In genomic region chr15:63277044-63277892, GRCh38 we compare ENCODE assay signal across 8 cellular contexts. TPM values are rescaled to one million over a fixed set of nuclear protein-coding genes. Genes with fewer than 3 reads are reported as not detected.
DNase-seq lines count a peak whose midpoint lies in the region; ATAC-seq and TF ChIP-seq lines count a peak whose summit lies in the region.

Gene APH1B, plus strand, starts transcription at chr15:63277605. Its CDS starts 19 bp downstream, at chr15:63277624.

- peak within 1 kb of the TSS; percentile 74 for H3K4me3 ChIP-seq in AG04449 (ENCODE audit: low read depth, low read length)

- intact Hi-C loops in activated CD8-positive, alpha-beta T cell treated with anti-CD3 and anti-CD28 coated beads for 36 hours (cut with micrococcal nuclease): loop anchor here (5.0 to 10.0 kb wide), 2 partner anchors 85 to 122 kb away; partner anchors contain the start of gene RPS27L

- DNase-seq in AG04449 (ENCODE audit: low read depth, low spot score) (no peak), NCI-H748 treated with DMSO at 0.1 percent for 48 hours (lab: John Stamatoyannopoulos, UW) (peak; percentile 56), lung microvascular endothelial cell (ENCODE audit: low read depth in 2 of 2) (peak; percentile 64 to 68)
- peak; percentile 77 for DNase-seq in activated CD8-positive, alpha-beta T cell treated with anti-CD3 and anti-CD28 coated beads for 36 hours
- peak; percentile 74 for DNase-seq in effector CD4-positive, alpha-beta T cell
- peak; percentile 59 for DNase-seq in stimulated activated CD8-positive, alpha-beta memory T cell treated with anti-CD3 and anti-CD28 coated beads, Interleukin-12 subunit alpha, Interleukin-12 subunit beta, amount 100 ng/mL, for 1 hour (ENCODE audit: low read depth)

- no peaks in the 10 kb centered on the region for H3K27me3 Mint-ChIP-seq in activated CD8-positive, alpha-beta T cell treated with anti-CD3 and anti-CD28 coated beads for 36 hours

- POLR2A ChIA-PET in AG04449 (lab: Yijun Ruan, JAX): interaction anchor here (0.5 to 1.4 kb wide), 6 partner anchors 27 to 557 kb away, joined by 3 to 5 read pairs (median 3); partner anchors contain the start of genes HERC1 and RPS27L
- POLR2A ChIA-PET in activated CD8-positive, alpha-beta T cell treated with anti-CD3 and anti-CD28 coated beads for 36 hours (lab: Charles Lee): interaction anchor here (0.8 kb wide), 2 partner anchors 17 to 60 kb away, joined by 3 read pairs; no protein-coding TSS in a partner anchor

- TF ChIP-seq CTCF in AG04449 (IDR thresholded peaks at IDR 0.05; ENCODE audit: insufficient read depth, low read length, missing control alignments): peak; percentile 11
- TF ChIP-seq CTCF in activated CD8-positive, alpha-beta T cell treated with anti-CD3 and anti-CD28 coated beads for 36 hours (IDR thresholded peaks at IDR 0.05): no peak

- peaks cover 2% of the 10 kb centered on the region for H3K9me3 Mint-ChIP-seq in activated CD8-positive, alpha-beta T cell treated with anti-CD3 and anti-CD28 coated beads for 36 hours

- CTCF ChIA-PET in AG04449 (lab: Yijun Ruan, JAX): interaction anchor here (0.6 to 5.9 kb wide), 5 partner anchors 13 to 515 kb away, joined by 3 to 50 read pairs (median 3); no protein-coding TSS in a partner anchor
- CTCF ChIA-PET in activated CD8-positive, alpha-beta T cell treated with anti-CD3 and anti-CD28 coated beads for 36 hours (lab: Charles Lee): interaction anchor here (0.8 to 2.5 kb wide), 5 partner anchors 11 to 120 kb away, joined by 3 to 10 read pairs (median 3); partner anchors contain the start of gene RPS27L

- H3K36me3 Mint-ChIP-seq in activated CD8-positive, alpha-beta T cell treated with anti-CD3 and anti-CD28 coated beads for 36 hours (ENCODE audit: low read depth): peaks cover 10% of the 10 kb centered on the region

- H3K4me3 Mint-ChIP-seq in activated CD8-positive, alpha-beta T cell treated with anti-CD3 and anti-CD28 coated beads for 36 hours: peak within 1 kb of the TSS; percentile 81

- H3K27ac Mint-ChIP-seq in activated CD8-positive, alpha-beta T cell treated with anti-CD3 and anti-CD28 coated beads for 36 hours: peak within 1 kb of the TSS; percentile 91

- H3K4me1 Mint-ChIP-seq in activated CD8-positive, alpha-beta T cell treated with anti-CD3 and anti-CD28 coated beads for 36 hours (ENCODE audit: low read depth): peaks cover 33% of the 10 kb centered on the region

- peak; percentile 67 for ATAC-seq in GM18907 (IDR thresholded peaks at IDR 0.05; ENCODE audit: unreplicated experiment)
- ATAC-seq in HG03280 (IDR thresholded peaks at IDR 0.05; ENCODE audit: unreplicated experiment): peak; percentile 83
- peak; percentile 84 for ATAC-seq in activated CD8-positive, alpha-beta T cell treated with anti-CD3 and anti-CD28 coated beads for 36 hours

RNA-seq across cellular contexts. Expression of gene APH1B, which starts in this region (rescaled TPM):
- 1 to 10 TPM; 7.0 to 9.7 TPM for total RNA-seq in activated CD8-positive, alpha-beta T cell treated with anti-CD3 and anti-CD28 coated beads for 36 hours
- total RNA-seq in lung microvascular endothelial cell: 18.3 and 25.6 TPM in 2 replicates
